8 cellular contexts compared by ENCODE assay signal in genomic region chr11:77473001-77473800, GRCh38. TPM values are rescaled to one million over a fixed set of nuclear protein-coding genes. Genes with fewer than 3 reads are reported as not detected.
A peak's percentile ranks its signal among the peaks of the same experiment; 100 is the strongest.
DNase-seq lines count a peak whose midpoint lies in the region; ATAC-seq, FAIRE-seq and TF ChIP-seq lines count a peak whose summit lies in the region.

No MANE protein-coding gene starts in this region.

- H3K27ac Mint-ChIP-seq in T-helper 2 cell treated with Interferon-gamma antibody and Interleukin-4, amounts not matched to agents 5 μg/mL and 100 μg/mL, for 36 hours, result no peak overlapping the region

- peak overlapping the region; percentile 93 for H2AFZ ChIP-seq in keratinocyte (ENCODE audit: control insufficient read depth, low read length)

- no peaks in the 10 kb centered on the region for H3K36me3 Mint-ChIP-seq in T-helper 2 cell treated with Interferon-gamma antibody and Interleukin-4, amounts not matched to agents 5 μg/mL and 100 μg/mL, for 36 hours (ENCODE audit: low read depth)

- H3K4me2 ChIP-seq in keratinocyte (ENCODE audit: control insufficient read depth, extremely low read depth, insufficient read depth, low read depth, low read length), result peak overlapping the region; percentile 90

- POLR2A ChIA-PET in AG04450 (lab: Yijun Ruan, JAX), result no interaction called here

- no peak overlapping the region for H3K27ac ChIP-seq in AG04450 (ENCODE audit: low read depth, low read length)
- peak overlapping the region; percentile 49 for H3K27ac ChIP-seq in keratinocyte (ENCODE audit: control insufficient read depth, insufficient read depth, low read length)

- H3K9me3 Mint-ChIP-seq in T-helper 2 cell treated with Interferon-gamma antibody and Interleukin-4, amounts not matched to agents 5 μg/mL and 100 μg/mL, for 36 hours, result no peaks in the 10 kb centered on the region

- H4K20me1 ChIP-seq in keratinocyte (ENCODE audit: control insufficient read depth, extremely low read depth, insufficient read depth, low read length), result no peaks in the 10 kb centered on the region

- peaks cover 29% of the 10 kb centered on the region for H3K27me3 ChIP-seq in AG04450 (ENCODE audit: control insufficient read depth, insufficient read depth, low read length)
- no peaks in the 10 kb centered on the region for H3K27me3 ChIP-seq in keratinocyte (ENCODE audit: control insufficient read depth, extremely low read depth, insufficient read depth, low read length)

- peaks cover 16% of the 10 kb centered on the region for H3K4me1 Mint-ChIP-seq in T-helper 2 cell treated with Interferon-gamma antibody and Interleukin-4, amounts not matched to agents 5 μg/mL and 100 μg/mL, for 36 hours (ENCODE audit: low read depth)

- CTCF ChIA-PET in AG04450 (lab: Charles Lee), result interaction anchor here (0.6 to 0.7 kb wide), 2 partner anchors 10 to 286 kb away, joined by 3 read pairs; no protein-coding TSS in a partner anchor

- peaks cover 12% of the 10 kb centered on the region for H3K4me1 ChIP-seq in keratinocyte (ENCODE audit: control insufficient read depth, extremely low read depth, insufficient read depth, low read length)

- H3K9me3 ChIP-seq in AG04450 (ENCODE audit: control insufficient read depth, insufficient read depth, low read length), result no peaks in the 10 kb centered on the region
- H3K9me3 ChIP-seq in keratinocyte (ENCODE audit: control insufficient read depth, low read depth, low read length), result no peaks in the 10 kb centered on the region

- ATAC-seq in GM18867 (IDR thresholded peaks at IDR 0.05; ENCODE audit: unreplicated experiment) (peak; percentile 38), HG03457 (IDR thresholded peaks at IDR 0.05; ENCODE audit: unreplicated experiment) (no peak)

- H3K27me3 Mint-ChIP-seq in T-helper 2 cell treated with Interferon-gamma antibody and Interleukin-4, amounts not matched to agents 5 μg/mL and 100 μg/mL, for 36 hours (ENCODE audit: low read depth), result peaks cover 52% of the 10 kb centered on the region

- no peaks in the 10 kb centered on the region for H3K36me3 ChIP-seq in keratinocyte (ENCODE audit: control insufficient read depth in 2 of 2, extremely low read depth in 1 of 2, insufficient read depth in 2 of 2, low read length in 2 of 2)

- H3K79me2 ChIP-seq in keratinocyte (ENCODE audit: control insufficient read depth, insufficient read depth, low read length), result peaks cover 2% of the 10 kb centered on the region

- no peaks in the 10 kb centered on the region for H3K9me1 ChIP-seq in keratinocyte (ENCODE audit: control insufficient read depth, extremely low read depth, insufficient read depth, low read length)

- TF ChIP-seq CTCF in AG04450 (IDR thresholded peaks at IDR 0.05; ENCODE audit: low read depth, low read length) (no peak), keratinocyte (optimal IDR thresholded peaks at IDR 0.05 in 1 of 3, IDR thresholded peaks at IDR 0.05 in 1 of 3, conservative IDR thresholded peaks at IDR 0.05 in 1 of 3; ENCODE audit: extremely low read depth in 1 of 3, insufficient read depth in 2 of 3, low read length in 3 of 3) (no peak)

- DNase-seq in AG04450 (ENCODE audit: low read depth, low spot score) (no peak), HK-2 (ENCODE audit: unreplicated experiment) (peak; percentile 49), T47D (ENCODE audit: low read depth in 1 of 2, low spot score in 1 of 2) (peak; percentile 65 to 66), keratinocyte (ENCODE audit: low read depth, low spot score) (no peak)
- peak; percentile 45 for DNase-seq in T-helper 2 cell treated with Interferon-gamma antibody and Interleukin-4, amounts not matched to agents 5 μg/mL and 100 μg/mL, for 36 hours (ENCODE audit: low spot score)
- DNase-seq in stimulated activated CD4-positive, alpha-beta T cell treated with anti-CD3 and anti-CD28 coated beads, Interleukin-12 subunit alpha, Interleukin-12 subunit beta, amount 100 ng/mL, for 48 hours (ENCODE audit: low read depth in 2 of 3, low spot score in 1 of 3), result peak; percentile 7 to 23 (median 23)

- FAIRE-seq in keratinocyte (lab: Jason Lieb, UNC), result no peak

- in situ Hi-C loops in T47D (cut with HindIII; ENCODE audit: low pct_unique_long_range_greater_than_20kb, low sequenced_read_pairs), result no loop called here

- peak overlapping the region; percentile 81 for H3K4me3 Mint-ChIP-seq in T-helper 2 cell treated with Interferon-gamma antibody and Interleukin-4, amounts not matched to agents 5 μg/mL and 100 μg/mL, for 36 hours

- dilution Hi-C loops in keratinocyte (cut with MboI; ENCODE audit: extremely low pct_ligation_motif_present, low sequenced_read_pairs), result no loop called here

- peak overlapping the region; percentile 88 for H3K9ac ChIP-seq in keratinocyte (ENCODE audit: control insufficient read depth, extremely low read depth, insufficient read depth, low read length)

- H3K4me3 ChIP-seq in AG04450 (ENCODE audit: low read depth, low read length) (peak overlapping the region; percentile 67), keratinocyte (ENCODE audit: control insufficient read depth in 2 of 3, extremely low read depth in 1 of 3, insufficient read depth in 2 of 3, low read depth in 1 of 3, low read length in 3 of 3) (peak overlapping the region; percentile 69 to 90 (median 72))

RNA-seq across cellular contexts. Expression of gene PAK1, which starts 0.7 kb away (rescaled TPM):
- 60.1 and 70.3 TPM in 2 replicates for polyA plus RNA-seq in AG04450 (2011; rRNA removed)
- 76.2 and 99.0 TPM in 2 replicates for polyA minus RNA-seq in AG04450 (2011; rRNA and poly(A)+ RNA removed)
- 77.3 to 85.8 TPM (median 78.2 TPM) in 3 replicates for polyA plus RNA-seq in keratinocyte
- 50.0 TPM for polyA plus RNA-seq in keratinocyte (2011; ENCODE audit: low read depth)
- polyA plus RNA-seq in keratinocyte (2011; cell fraction: cytosol; rRNA removed), result 70.8 and 108 TPM in 2 replicates
- 105 and 118 TPM in 2 replicates for polyA plus RNA-seq in keratinocyte (2011; cell fraction: nucleus; rRNA removed)
- polyA plus RNA-seq in keratinocyte (2012; ENCODE audit: low replicate concordance), result 32.7 and 49.4 TPM in 2 replicates
- 65.8 to 148 TPM (median 140 TPM) in 3 replicates for polyA minus RNA-seq in keratinocyte
- polyA minus RNA-seq in keratinocyte (2011; cell fraction: cytosol; rRNA and poly(A)+ RNA removed), result 51.4 TPM
- 41.4 and 86.6 TPM in 2 replicates for polyA minus RNA-seq in keratinocyte (2011; cell fraction: nucleus; rRNA and poly(A)+ RNA removed)

Comparison
In these comparisons a context has a peak if more than half of its experiments do, and no peak if none do; other contexts are left out.
1. DNase-seq: peak in HK-2 (single experiment), T-helper 2 cell treated with Interferon-gamma antibody and Interleukin-4, amounts not matched to agents 5 μg/mL and 100 μg/mL, for 36 hours (single experiment), T47D (2 of 2) and stimulated activated CD4-positive, alpha-beta T cell treated with anti-CD3 and anti-CD28 coated beads, Interleukin-12 subunit alpha, Interleukin-12 subunit beta, amount 100 ng/mL, for 48 hours (3 of 3); none in AG04450 (single experiment) and keratinocyte (single experiment).